In the genomic region with DNA sequence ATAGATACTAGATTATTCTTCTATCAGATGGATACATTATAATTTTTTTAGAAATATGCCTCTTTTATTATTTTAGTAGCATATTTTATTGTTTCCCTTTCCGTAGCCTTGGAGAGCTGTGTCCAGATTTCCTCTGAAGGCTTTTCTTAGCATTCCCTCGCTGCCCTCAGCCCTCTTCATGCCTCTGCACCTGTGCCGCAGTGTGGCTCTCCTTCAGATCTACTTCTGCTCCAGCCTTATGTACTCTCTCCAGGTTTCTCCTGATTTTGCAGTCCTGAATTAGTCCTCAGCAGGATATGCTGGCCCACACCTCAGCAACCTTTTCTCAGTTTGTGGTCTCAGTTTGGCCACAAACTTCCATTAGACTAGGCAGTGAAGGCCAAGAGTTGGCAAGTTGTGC, we compare ENCODE assay signal across 27 cellular contexts.
"Had no signal": no experiment of that assay in that cellular context is flagged by ENCODE, and none has a peak within 500 bp of the region (broad histone marks: within the 10 kb centered on the region; RNA-seq: fewer than 3 reads in every experiment).

No MANE protein-coding gene starts in this region.

- ATAC-seq: activated T-cell treated with anti-CD3 and anti-CD28 coated beads, Interleukin-2, amount 50 U/mL, for 72 hours; heart right ventricle; mucosa of descending colon; natural killer cell treated with Interleukin-12 subunit alpha and Interleukin-12 subunit beta and Interleukin-15 and Interleukin-18, amount 100 ng/mL, for 72 hours; right lobe of liver had no signal

- H3K9me3 ChIP-seq: esophagus squamous epithelium, heart right ventricle, left ventricle myocardium inferior, mucosa of descending colon, neutrophil, right lobe of liver, tibial nerve had no signal

- H3K4me1 Mint-ChIP-seq: brain had no signal

- H3K4me1 ChIP-seq: esophagus squamous epithelium, heart right ventricle, left ventricle myocardium inferior, right lobe of liver, tibial nerve had no signal

- H3K27me3 ChIP-seq: cardiac muscle cell, esophagus squamous epithelium, heart right ventricle, neutrophil, right lobe of liver, tibial nerve had no signal

- DNase-seq: activated CD4-positive, alpha-beta T cell treated with anti-CD3 and anti-CD28 coated beads for 4 hours; activated CD4-positive, alpha-beta T cell treated with anti-CD3 and anti-CD28 coated beads, Interleukin-2, amount 50 U/mL, for 4 hours; activated naive CD4-positive, alpha-beta T cell treated with Interleukin-2 at 50 U/mL for 16 hours; activated T-cell treated with anti-CD3 and anti-CD28 coated beads for 4 hours; activated T-cell treated with anti-CD3 and anti-CD28 coated beads, Interleukin-2, amount 50 U/mL, for 72 hours; anterior cingulate cortex; dermis blood vessel endothelial cell; effector CD4-positive, alpha-beta T cell; esophagus squamous epithelium; foreskin melanocyte; heart right ventricle; islet precursor cell; left ventricle myocardium inferior; mucosa of descending colon; right lobe of liver; stimulated activated CD4-positive, alpha-beta T cell treated with anti-CD3 and anti-CD28 coated beads, Interleukin-2, amount 100 ng/mL, for 48 hours; stimulated activated naive CD4-positive, alpha-beta T cell treated with Interleukin-2 at 50 U/mL for 16 hours had no signal

- H3K27me3 Mint-ChIP-seq: activated naive CD8-positive, alpha-beta T cell; natural killer cell treated with Interleukin-12 subunit alpha and Interleukin-12 subunit beta and Interleukin-15 and Interleukin-18, amount 100 ng/mL, for 72 hours; progenitor cell of endocrine pancreas had no signal

- H3K27ac Mint-ChIP-seq: activated naive CD8-positive, alpha-beta T cell; activated T-cell treated with anti-CD3 and anti-CD28 coated beads, Interleukin-2, amount 50 U/mL, for 72 hours; brain; natural killer cell treated with Interleukin-12 subunit alpha and Interleukin-12 subunit beta and Interleukin-15 and Interleukin-18, amount 100 ng/mL, for 72 hours; progenitor cell of endocrine pancreas; T-helper 2 cell treated with Interferon-gamma antibody and Interleukin-4, amounts not matched to agents 5 μg/mL and 100 μg/mL, for 36 hours had no signal

- H3K4me3 ChIP-seq: cardiac muscle cell, esophagus squamous epithelium, heart right ventricle, left ventricle myocardium inferior, lung, mucosa of descending colon, right lobe of liver, tibial nerve had no signal

- H3K9me3 Mint-ChIP-seq: brain; T-helper 2 cell treated with Interferon-gamma antibody and Interleukin-4, amounts not matched to agents 5 μg/mL and 100 μg/mL, for 36 hours had no signal

- H3K36me3 Mint-ChIP-seq: activated naive CD8-positive, alpha-beta T cell; brain; natural killer cell treated with Interleukin-12 subunit alpha and Interleukin-12 subunit beta and Interleukin-15 and Interleukin-18, amount 100 ng/mL, for 72 hours had no signal

- H3K27ac ChIP-seq: cardiac muscle cell, epithelial cell of prostate, esophagus squamous epithelium, heart right ventricle, left ventricle myocardium inferior, neutrophil, right lobe of liver, tibial nerve had no signal

- H3K4me3 Mint-ChIP-seq: activated naive CD8-positive, alpha-beta T cell; activated T-cell treated with anti-CD3 and anti-CD28 coated beads, Interleukin-2, amount 50 U/mL, for 72 hours; brain; natural killer cell treated with Interleukin-12 subunit alpha and Interleukin-12 subunit beta and Interleukin-15 and Interleukin-18, amount 100 ng/mL, for 72 hours; T-helper 2 cell treated with Interferon-gamma antibody and Interleukin-4, amounts not matched to agents 5 μg/mL and 100 μg/mL, for 36 hours had no signal

- H3K36me3 ChIP-seq: cardiac muscle cell, esophagus squamous epithelium, heart right ventricle, left ventricle myocardium inferior, neutrophil, right lobe of liver, tibial nerve had no signal
